8 cellular contexts compared by ENCODE assay signal in the genomic region with DNA sequence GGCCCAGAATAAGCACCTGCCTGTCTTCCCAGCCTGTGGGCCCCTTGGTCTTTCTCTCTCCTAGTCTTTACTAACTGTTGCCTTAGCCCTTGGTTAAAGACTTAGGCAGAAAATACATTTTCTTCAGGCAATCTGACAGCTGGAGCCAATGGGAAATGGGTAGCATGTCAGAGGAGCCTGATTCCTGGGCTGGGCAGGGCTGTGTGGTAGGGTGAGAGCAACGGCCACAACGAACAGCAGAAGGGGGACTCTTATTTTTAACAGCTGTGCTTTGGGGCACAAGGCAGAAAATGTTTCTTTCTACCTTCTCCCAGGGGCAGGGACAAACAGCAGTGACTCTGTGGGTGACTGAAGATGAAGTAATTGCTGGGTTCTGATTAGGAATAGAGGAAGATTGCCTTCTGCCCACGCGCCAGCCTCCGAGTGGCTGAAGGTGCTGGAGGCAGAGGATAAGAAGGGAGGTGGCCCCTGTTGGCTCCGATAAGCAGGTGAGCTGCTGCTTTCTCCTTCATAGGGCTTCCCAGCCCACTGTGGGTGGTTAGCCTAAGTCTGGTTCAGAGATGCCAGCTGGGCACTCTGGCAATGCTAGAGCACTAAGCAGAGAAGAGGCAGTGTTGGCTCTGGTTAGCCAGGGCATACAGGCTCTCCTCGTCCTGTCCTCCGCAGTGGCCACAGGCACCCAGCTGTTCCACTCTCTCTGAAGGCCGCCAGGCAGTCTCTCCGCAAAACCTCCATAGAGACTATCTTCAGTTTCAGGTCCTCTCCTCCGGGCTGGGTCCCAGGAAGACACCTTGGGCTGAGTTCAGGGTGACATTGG. TPM values are rescaled to one million over a fixed set of nuclear protein-coding genes. Genes with fewer than 3 reads are reported as not detected.
DNase-seq lines count a peak whose midpoint lies in the region; ATAC-seq lines count a peak whose summit lies in the region.

No MANE protein-coding gene starts in this region.

- no peak overlapping the region for H2BK15ac ChIP-seq in mesendoderm (replicated peaks; ENCODE audit: low read depth)

- no peak overlapping the region for H3K18ac ChIP-seq in mesendoderm (ENCODE audit: low read length)

- no peak overlapping the region for H2BK5ac ChIP-seq in mesendoderm (ENCODE audit: low read length)

- H2BK120ac ChIP-seq in mesendoderm (ENCODE audit: low read depth, low read length), result no peak overlapping the region

- no peaks in the 10 kb centered on the region for H3K79me2 ChIP-seq in mesendoderm (ENCODE audit: control insufficient read depth, insufficient read depth, low read length)

- H2AK5ac ChIP-seq in mesendoderm (ENCODE audit: low read length), result no peak overlapping the region

- peaks cover 1% of the 10 kb centered on the region for H3K79me1 ChIP-seq in mesendoderm (ENCODE audit: low read length)

- H3K36me3 ChIP-seq in mesendoderm (ENCODE audit: control insufficient read depth, insufficient read depth, low read length), result no peaks in the 10 kb centered on the region

- peak overlapping the region; percentile 5 for H3K4me2 ChIP-seq in mesendoderm (ENCODE audit: low read length)

- no peak overlapping the region for H3K4me3 ChIP-seq in mesendoderm (ENCODE audit: low read length)

- no peak overlapping the region for H3K27ac ChIP-seq in mesendoderm (ENCODE audit: low read depth, low read length)

- ATAC-seq in HG02885 (IDR thresholded peaks at IDR 0.05; ENCODE audit: poor library complexity, unreplicated experiment) (peak; percentile 22), GM19397 (IDR thresholded peaks at IDR 0.05; ENCODE audit: unreplicated experiment) (no peak)

- H3K56ac ChIP-seq in mesendoderm (ENCODE audit: low read length), result peak overlapping the region; percentile 80

- no peaks in the 10 kb centered on the region for H3K27me3 ChIP-seq in mesendoderm (ENCODE audit: insufficient read depth, low read length, poor library complexity)

- WGBS in mesendoderm (ENCODE audit: extremely low coverage, insufficient coverage, low lambda C conversion rate), result no CpG with 5 or more reads among the region's 11 CpGs

- H4K8ac ChIP-seq in mesendoderm (ENCODE audit: low read depth, low read length), result no peak overlapping the region

- H3K9ac ChIP-seq in mesendoderm (ENCODE audit: low read length), result peak overlapping the region; percentile 50

- DNase-seq in Ammon's horn (ENCODE audit: low spot score) (peak; percentile 38), amygdala (lab: John Stamatoyannopoulos, UW) (peak in 36 of 56 donors; percentile 12 to 60 (median 38)), mesendoderm (peak; percentile 41), NCI-H1092 treated with DMSO at 0.1 percent for 48 hours (lab: John Stamatoyannopoulos, UW) (no peak), SKM-1 (lab: John Stamatoyannopoulos, UW; ENCODE audit: unreplicated experiment) (no peak)
- DNase-seq in activated CD8-positive, alpha-beta memory T cell treated with anti-CD3 and anti-CD28 coated beads for 24 hours, result no peak

- no peak overlapping the region for H3K4ac ChIP-seq in mesendoderm (ENCODE audit: low read depth, low read length)

- H3K23ac ChIP-seq in mesendoderm (ENCODE audit: low read length), result peak overlapping the region; percentile 37

- H3K4me1 ChIP-seq in mesendoderm (ENCODE audit: control insufficient read depth, low read depth, low read length), result peaks cover 21% of the 10 kb centered on the region

- no peak overlapping the region for H4K5ac ChIP-seq in mesendoderm (ENCODE audit: low read length)

RNA-seq across cellular contexts. Expression of gene YPEL4, which starts 1.5 kb away (rescaled TPM):
- polyA plus RNA-seq in mesendoderm (2013, experiment 1 of 2), result 0.01 TPM
- polyA plus RNA-seq in mesendoderm (2013, experiment 2 of 2), result not detected

RNA-seq across cellular contexts. Expression of gene CLP1, which starts 9.4 kb away (rescaled TPM):
- 17.4 TPM for polyA plus RNA-seq in mesendoderm (2013, experiment 1 of 2)
- polyA plus RNA-seq in mesendoderm (2013, experiment 2 of 2), result 16.2 TPM

RNA-seq across cellular contexts. Expression of gene ZDHHC5, which starts 19.7 kb away (rescaled TPM):
- 44.7 TPM for polyA plus RNA-seq in mesendoderm (2013, experiment 1 of 2)
- polyA plus RNA-seq in mesendoderm (2013, experiment 2 of 2), result 42.1 TPM

RNA-seq across cellular contexts. Expression of gene SERPING1, which starts 50.7 kb away (rescaled TPM):
- 30.5 TPM for polyA plus RNA-seq in mesendoderm (2013, experiment 1 of 2)
- polyA plus RNA-seq in mesendoderm (2013, experiment 2 of 2), result 30.5 TPM

Comparison
In these comparisons a context has a peak if more than half of its experiments do, and no peak if none do; other contexts are left out.
1. DNase-seq: peak in Ammon's horn (single experiment), amygdala (36 of 56) and mesendoderm (single experiment); none in NCI-H1092 treated with DMSO at 0.1 percent for 48 hours (single experiment), SKM-1 (single experiment) and activated CD8-positive, alpha-beta memory T cell treated with anti-CD3 and anti-CD28 coated beads for 24 hours (single experiment).